In the genomic region with DNA sequence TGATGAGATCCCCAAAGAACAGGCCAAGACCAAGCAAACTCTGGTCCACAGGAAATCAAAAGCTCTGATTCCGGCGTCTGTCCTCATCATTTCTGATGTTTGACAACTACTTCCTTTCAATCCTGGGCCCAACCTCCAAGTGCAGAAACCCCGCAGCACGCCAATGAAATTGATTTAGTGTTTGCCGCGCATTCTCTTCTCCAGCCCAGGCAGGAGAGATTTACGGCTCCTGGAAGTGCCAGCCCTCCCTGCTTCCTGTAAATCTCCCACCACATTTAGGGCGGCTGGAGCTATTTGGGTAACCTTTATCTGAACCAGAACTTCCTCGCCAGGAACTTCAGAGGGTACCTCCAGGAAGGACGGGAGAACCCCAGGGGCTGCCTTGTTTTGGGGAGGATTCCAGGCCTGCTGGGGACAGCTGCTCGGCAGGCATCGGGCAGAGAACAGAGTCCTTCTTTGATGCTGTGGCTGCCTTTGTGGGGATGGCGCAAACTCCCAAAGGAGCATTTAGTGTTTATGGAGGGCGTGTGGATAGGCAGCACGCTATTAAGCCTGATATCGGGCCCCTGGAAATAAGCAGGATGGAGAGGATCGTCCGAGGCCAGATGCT, we compare ENCODE assay signal across 20 cellular contexts.
A peak's percentile ranks its signal among the peaks of the same experiment; 100 is the strongest.
DNase-seq lines count a peak whose midpoint lies in the region; ATAC-seq and TF ChIP-seq lines count a peak whose summit lies in the region.
"Had no signal": no experiment of that assay in that cellular context is flagged by ENCODE, and none has a peak within 500 bp of the region (broad histone marks: within the 10 kb centered on the region; RNA-seq: fewer than 3 reads in every experiment).

No MANE protein-coding gene starts in this region.

- H3K36me3 Mint-ChIP-seq in T-helper 1 cell treated with Interleukin-12 subunit alpha and Interleukin-12 subunit beta and Interleukin-4 antibody, amounts not matched to agents 30 μg/mL and 1 μg/mL, for 36 hours (ENCODE audit: low read depth) = no peaks in the 10 kb centered on the region
- no peaks in the 10 kb centered on the region for H3K36me3 Mint-ChIP-seq in nephron progenitor cell (ENCODE audit: low read depth)
- H3K36me3 Mint-ChIP-seq: IgD-negative memory B cell had no signal

- DNase-seq in T-helper 1 cell = no peak
- peak; percentile 7 for DNase-seq in foreskin melanocyte
- DNase-seq in nephron progenitor cell = peak; percentile 75
- DNase-seq: CD4-positive, alpha-beta T cell; DMS53; H7; Kasumi-1; MG63; NCI-H1092; NCI-H1694; NCI-H2227 treated with DMSO at 0.1 percent for 48 hours; NCI-H510A treated with DMSO at 0.1 percent for 48 hours; NCI-H82; OCI-M1; SHP77 had no signal

- H3K27me3 Mint-ChIP-seq in T-helper 1 cell treated with Interleukin-12 subunit alpha and Interleukin-12 subunit beta and Interleukin-4 antibody, amounts not matched to agents 30 μg/mL and 1 μg/mL, for 36 hours (ENCODE audit: low read depth) = peaks cover 27% of the 10 kb centered on the region
- H3K27me3 Mint-ChIP-seq in nephron progenitor cell (ENCODE audit: low read depth, poor library complexity) = peaks cover 2% of the 10 kb centered on the region

- H3K9me3 Mint-ChIP-seq in T-helper 1 cell treated with Interleukin-12 subunit alpha and Interleukin-12 subunit beta and Interleukin-4 antibody, amounts not matched to agents 30 μg/mL and 1 μg/mL, for 36 hours = no peaks in the 10 kb centered on the region
- no peaks in the 10 kb centered on the region for H3K9me3 Mint-ChIP-seq in nephron progenitor cell
- H3K9me3 Mint-ChIP-seq: CD4-positive, alpha-beta T cell; IgD-negative memory B cell had no signal

- ATAC-seq in HG03457 (IDR thresholded peaks at IDR 0.05; ENCODE audit: unreplicated experiment) (no peak), HG03521 (IDR thresholded peaks at IDR 0.05; ENCODE audit: unreplicated experiment) (no peak), HG02870 (IDR thresholded peaks at IDR 0.05; ENCODE audit: unreplicated experiment) (no peak)

- peak overlapping the region; percentile 55 for H3K27ac Mint-ChIP-seq in T-helper 1 cell treated with Interleukin-12 subunit alpha and Interleukin-12 subunit beta and Interleukin-4 antibody, amounts not matched to agents 30 μg/mL and 1 μg/mL, for 36 hours
- peak overlapping the region; percentile 99 for H3K27ac Mint-ChIP-seq in nephron progenitor cell
- H3K27ac Mint-ChIP-seq: CD4-positive, alpha-beta T cell had no signal

- H3K4me1 Mint-ChIP-seq in T-helper 1 cell treated with Interleukin-12 subunit alpha and Interleukin-12 subunit beta and Interleukin-4 antibody, amounts not matched to agents 30 μg/mL and 1 μg/mL, for 36 hours (ENCODE audit: low read depth) = no peaks in the 10 kb centered on the region
- H3K4me1 Mint-ChIP-seq in nephron progenitor cell = peaks cover 87% of the 10 kb centered on the region
- H3K4me1 Mint-ChIP-seq: IgD-negative memory B cell had no signal

- H3K4me3 Mint-ChIP-seq in T-helper 1 cell treated with Interleukin-12 subunit alpha and Interleukin-12 subunit beta and Interleukin-4 antibody, amounts not matched to agents 30 μg/mL and 1 μg/mL, for 36 hours = no peak overlapping the region
- peak overlapping the region; percentile 60 for H3K4me3 Mint-ChIP-seq in nephron progenitor cell
- H3K4me3 Mint-ChIP-seq: CD4-positive, alpha-beta T cell; IgD-negative memory B cell had no signal

- no peak for TF ChIP-seq CTCF in nephron progenitor cell (IDR thresholded peaks at IDR 0.05)

Comparison
In these comparisons a context has a peak if more than half of its experiments do, and no peak if none do; other contexts are left out.
1. DNase-seq: peak in foreskin melanocyte (single experiment) and nephron progenitor cell (single experiment); none in T-helper 1 cell (0 of 5).